ENCODE assay signal across 1 cellular context in genomic region chr9:37908698-37909186, GRCh38.
TF ChIP-seq lines count a peak whose summit lies in the region.

No MANE protein-coding gene starts in this region.

TF ChIP-seq in HepG2, 621 proteins besides CTCF, POLR2A, EP300 and RAD21 (continued from another document and continues in another):
- TF ChIP-seq ARID5B (CRISPR knock-in tag; IDR thresholded peaks at IDR 0.05) = peak; percentile 91
- no peak for TF ChIP-seq ZNF556 (CRISPR knock-in tag; IDR thresholded peaks at IDR 0.05; ENCODE audit: borderline replicate concordance)
- peak; percentile 76 for TF ChIP-seq SKI (IDR thresholded peaks at IDR 0.05; ENCODE audit: partially characterized antibody)
- TF ChIP-seq ETV5 (CRISPR knock-in tag; IDR thresholded peaks at IDR 0.05; ENCODE audit: borderline replicate concordance) = peak; percentile 54; the same call in 1 of the 2 replicates
- TF ChIP-seq ZFP90 (CRISPR knock-in tag; IDR thresholded peaks at IDR 0.05; ENCODE audit: borderline replicate concordance) = no peak
- no peak for TF ChIP-seq SP140L (CRISPR knock-in tag; IDR thresholded peaks at IDR 0.05; ENCODE audit: borderline replicate concordance)
- TF ChIP-seq CEBPB (IDR thresholded peaks at IDR 0.05; ENCODE audit: borderline replicate concordance, low read depth, low read length) = peak; percentile 100
- TF ChIP-seq SRY (CRISPR knock-in tag; IDR thresholded peaks at IDR 0.05) = no peak
- no peak for TF ChIP-seq ZNF800 (CRISPR knock-in tag; IDR thresholded peaks at IDR 0.05)
- no peak for TF ChIP-seq ZNF251 (CRISPR knock-in tag; IDR thresholded peaks at IDR 0.05)
- TF ChIP-seq RARG (CRISPR knock-in tag; IDR thresholded peaks at IDR 0.05; ENCODE audit: low read depth) = no peak
- no peak for TF ChIP-seq ETS1 (CRISPR knock-in tag; IDR thresholded peaks at IDR 0.05)
- no peak for TF ChIP-seq ZNF597 (CRISPR knock-in tag; IDR thresholded peaks at IDR 0.05)
- peak in 1 of 2 experiments; percentile 74; a peak in 1 of 4 replicates for TF ChIP-seq KLF16 (CRISPR knock-in tag; IDR thresholded peaks at IDR 0.05)
- TF ChIP-seq ZNF879 (CRISPR knock-in tag; IDR thresholded peaks at IDR 0.05) = no peak
- peak; percentile 57 for TF ChIP-seq TBL1XR1 (IDR thresholded peaks at IDR 0.05; ENCODE audit: borderline replicate concordance, low read length, partially characterized antibody)
- TF ChIP-seq ADNP (CRISPR knock-in tag; IDR thresholded peaks at IDR 0.05) = no peak
- peak; percentile 55; the same call in 1 of the 2 replicates for TF ChIP-seq ZNF609 (CRISPR knock-in tag; IDR thresholded peaks at IDR 0.05; ENCODE audit: borderline replicate concordance)
- TF ChIP-seq WIZ (CRISPR knock-in tag; IDR thresholded peaks at IDR 0.05) = no peak
- TF ChIP-seq PHB2 (IDR thresholded peaks at IDR 0.05; ENCODE audit: partially characterized antibody) = no peak
- TF ChIP-seq FOXP1 (IDR thresholded peaks at IDR 0.05) = no peak
- TF ChIP-seq FOXP1 (CRISPR knock-in tag; IDR thresholded peaks at IDR 0.05) = peak; percentile 81
- TF ChIP-seq RCOR2 (CRISPR knock-in tag; IDR thresholded peaks at IDR 0.05) = peak; percentile 73; the same call in 1 of the 2 replicates
- TF ChIP-seq TEF (CRISPR knock-in tag; IDR thresholded peaks at IDR 0.05) = no peak
- peak; percentile 58 for TF ChIP-seq DPF2 (CRISPR knock-in tag; IDR thresholded peaks at IDR 0.05; ENCODE audit: borderline replicate concordance, low read depth)
- TF ChIP-seq ISX (CRISPR knock-in tag; conservative IDR thresholded peaks at IDR 0.05) = no peak
- TF ChIP-seq FOXO4 (CRISPR knock-in tag; conservative IDR thresholded peaks at IDR 0.05) = no peak
- peak; percentile 68; the same call in 1 of the 2 replicates for TF ChIP-seq ZNF205 (CRISPR knock-in tag; IDR thresholded peaks at IDR 0.05)
- TF ChIP-seq ZNF878 (CRISPR knock-in tag; IDR thresholded peaks at IDR 0.05) = 0 out of 2 replicates have a peak, but pooled peaks have one; percentile 0
- TF ChIP-seq PCBP1 (IDR thresholded peaks at IDR 0.05; ENCODE audit: borderline replicate concordance, low read depth, low read length) = no peak
- 0 out of 2 replicates have a peak, but pooled peaks have one; percentile 46 for TF ChIP-seq ZHX1 (CRISPR knock-in tag; IDR thresholded peaks at IDR 0.05; ENCODE audit: low read depth)
- no peak for TF ChIP-seq MED8 (CRISPR knock-in tag; IDR thresholded peaks at IDR 0.05; ENCODE audit: insufficient replicate concordance)
- no peak for TF ChIP-seq NFATC3 (CRISPR knock-in tag; IDR thresholded peaks at IDR 0.05)
- no peak for TF ChIP-seq ZNF224 (CRISPR knock-in tag; IDR thresholded peaks at IDR 0.05)
- TF ChIP-seq ZNF572 (CRISPR knock-in tag; IDR thresholded peaks at IDR 0.05) = no peak
- peak; percentile 82 for TF ChIP-seq BCL6 (CRISPR knock-in tag; IDR thresholded peaks at IDR 0.05)
- no peak for TF ChIP-seq ISL2 (CRISPR knock-in tag; IDR thresholded peaks at IDR 0.05)
